ENCODE assay signal across 16 cellular contexts in the genomic region with DNA sequence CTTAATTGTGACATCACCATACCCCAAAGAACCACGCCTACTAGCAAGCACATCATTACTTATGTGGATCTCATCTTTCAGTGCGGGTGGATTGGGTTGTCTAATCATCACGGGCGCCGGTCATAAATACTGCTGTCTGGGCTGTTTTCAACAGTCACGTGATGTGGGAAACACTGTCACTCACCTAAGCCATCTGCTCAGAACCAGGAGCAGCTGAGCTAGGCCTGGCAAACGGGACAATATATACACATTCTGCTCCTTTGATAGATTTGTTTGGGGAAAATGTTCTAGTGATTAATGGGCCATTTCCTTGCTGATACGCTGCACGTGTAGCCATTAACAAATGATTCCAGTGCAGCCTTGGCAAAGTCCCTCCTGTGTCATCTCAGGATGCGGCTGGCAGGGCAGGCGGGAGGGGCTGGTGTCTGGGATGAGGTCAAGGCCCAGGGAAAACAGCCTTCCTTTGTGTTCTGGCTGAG.
A peak's percentile ranks its signal among the peaks of the same experiment; 100 is the strongest.
DNase-seq lines count a peak whose midpoint lies in the region; FAIRE-seq and TF ChIP-seq lines count a peak whose summit lies in the region.
"Had no signal": no experiment of that assay in that cellular context is flagged by ENCODE, and none has a peak within 500 bp of the region (broad histone marks: within the 10 kb centered on the region; RNA-seq: fewer than 3 reads in every experiment).

No MANE protein-coding gene starts in this region.

- FAIRE-seq in bronchial epithelial cell (lab: Jason Lieb, UNC), result peak; percentile 60

- no peaks in the 10 kb centered on the region for H3K4me1 ChIP-seq in Peyer's patch
- H3K4me1 ChIP-seq: SJSA1, stomach had no signal

- H3K27ac Mint-ChIP-seq in mesothelial cell of epicardium, result peak overlapping the region; percentile 60

- no peak for TF ChIP-seq POLR2A in Peyer's patch (IDR thresholded peaks at IDR 0.05)

- H3K4me1 Mint-ChIP-seq in mesothelial cell of epicardium, result peaks cover 35% of the 10 kb centered on the region

- peaks cover 3% of the 10 kb centered on the region for H3K27me3 Mint-ChIP-seq in mesothelial cell of epicardium (ENCODE audit: low read depth)

- H3K4me3 Mint-ChIP-seq in mesothelial cell of epicardium, result no peak overlapping the region
- H3K4me3 Mint-ChIP-seq: activated T-cell treated with anti-CD3 and anti-CD28 coated beads, Interleukin-2, amount 50 U/mL, for 4 hours had no signal

- H3K9me3 Mint-ChIP-seq in mesothelial cell of epicardium, result no peaks in the 10 kb centered on the region
- H3K9me3 Mint-ChIP-seq: activated T-cell treated with anti-CD3 and anti-CD28 coated beads, Interleukin-2, amount 50 U/mL, for 4 hours had no signal

- H3K36me3 Mint-ChIP-seq in mesothelial cell of epicardium, result no peaks in the 10 kb centered on the region

- no peak overlapping the region for H3K27ac ChIP-seq in Peyer's patch
- H3K27ac ChIP-seq: SJSA1, stomach had no signal

- no peak for TF ChIP-seq CTCF in bronchial epithelial cell (IDR thresholded peaks at IDR 0.05; ENCODE audit: insufficient read depth, low read length, severe bottlenecking)
- TF ChIP-seq CTCF in mesothelial cell of epicardium (IDR thresholded peaks at IDR 0.05; ENCODE audit: unreplicated experiment), result no peak
- no peak for TF ChIP-seq CTCF in Peyer's patch (IDR thresholded peaks at IDR 0.05)

- no peaks in the 10 kb centered on the region for H3K27me3 ChIP-seq in bronchial epithelial cell (ENCODE audit: control insufficient read depth, insufficient read depth, low read length)
- H3K27me3 ChIP-seq in Peyer's patch, result no peaks in the 10 kb centered on the region
- H3K27me3 ChIP-seq: BLaER1 treated with 17β-estradiol and CSF1 and Interleukin-3, amounts not matched to agents 10 nM and 100 nM; SJSA1 had no signal

- H3K36me3 ChIP-seq in bronchial epithelial cell (ENCODE audit: control insufficient read depth, insufficient read depth, low read length) (no peaks in the 10 kb centered on the region), Peyer's patch (no peaks in the 10 kb centered on the region)
- H3K36me3 ChIP-seq: BLaER1 treated with 17β-estradiol and CSF1 and Interleukin-3, amounts not matched to agents 10 nM and 100 nM; SJSA1; stomach had no signal

- H3K4me3 ChIP-seq in bronchial epithelial cell (ENCODE audit: low read depth, low read length), result no peak overlapping the region
- no peak overlapping the region for H3K4me3 ChIP-seq in Peyer's patch
- H3K4me3 ChIP-seq: BLaER1 treated with 17β-estradiol and CSF1 and Interleukin-3, amounts not matched to agents 10 nM and 100 nM; SJSA1; stomach had no signal

- H3K9me3 ChIP-seq in Peyer's patch, result no peaks in the 10 kb centered on the region
- H3K9me3 ChIP-seq: BLaER1 treated with 17β-estradiol and CSF1 and Interleukin-3, amounts not matched to agents 10 nM and 100 nM; SJSA1; stomach had no signal

- peak; percentile 86 for DNase-seq in DMS 273 (lab: John Stamatoyannopoulos, UW; ENCODE audit: unreplicated experiment)
- peak; percentile 25 for DNase-seq in NCI-H2227 (lab: John Stamatoyannopoulos, UW; ENCODE audit: unreplicated experiment)
- DNase-seq in bronchial epithelial cell (ENCODE audit: low read depth), result no peak
- no peak for DNase-seq in mesothelial cell of epicardium (ENCODE audit: low spot score in 2 of 2, unreplicated experiment in 2 of 2)
- no peak for DNase-seq in NCI-H345 (lab: John Stamatoyannopoulos, UW)
- no peak for DNase-seq in central memory CD4-positive, alpha-beta T cell
- DNase-seq in NCI-H1105 treated with DMSO at 0.1 percent for 48 hours (lab: John Stamatoyannopoulos, UW), result no peak
- DNase-seq in Peyer's patch, result no peak
- DNase-seq: activated CD4-positive, CD25-positive, alpha-beta regulatory T cell; activated T-cell treated with anti-CD3 and anti-CD28 coated beads, Interleukin-2, amount 50 U/mL, for 4 hours; KG1; midbrain; posterior cingulate gyrus; stomach had no signal

Comparison
In these comparisons a context has a peak if more than half of its experiments do, and no peak if none do; other contexts are left out.
1. DNase-seq: peak in DMS 273 (single experiment) and NCI-H2227 (single experiment); none in bronchial epithelial cell (single experiment), mesothelial cell of epicardium (0 of 2), NCI-H345 (single experiment), central memory CD4-positive, alpha-beta T cell (single experiment), NCI-H1105 treated with DMSO at 0.1 percent for 48 hours (single experiment) and Peyer's patch (0 of 3).